In genomic region chr7:80630611-80631010, GRCh38 we compare ENCODE assay signal across 14 cellular contexts. TPM values are rescaled to one million over a fixed set of nuclear protein-coding genes. Genes with fewer than 3 reads are reported as not detected.
A peak's percentile ranks its signal among the peaks of the same experiment; 100 is the strongest.
DNase-seq lines count a peak whose midpoint lies in the region; ATAC-seq and TF ChIP-seq lines count a peak whose summit lies in the region.
"Had no signal": no experiment of that assay in that cellular context is flagged by ENCODE, and none has a peak within 500 bp of the region (broad histone marks: within the 10 kb centered on the region; RNA-seq: fewer than 3 reads in every experiment).

No MANE protein-coding gene starts in this region.

- in situ Hi-C loops in HAP-1 (cut with MboI; ENCODE audit: low sequenced_read_pairs) = no loop called here
- in situ Hi-C loops in mammary epithelial cell (cut with MboI; ENCODE audit: low sequenced_read_pairs in 2 of 2) = no loop called here

- no TSS peak for BruUV-seq in mammary epithelial cell (replicated peaks; lab: Mats Ljungman, UMichigan)

- CTCF ChIA-PET in mammary epithelial cell (lab: Charles Lee; ENCODE audit: low non-redundant PET) = no interaction called here
- CTCF ChIA-PET in CD8-positive, alpha-beta memory T cell (lab: Charles Lee) = no interaction called here

- POLR2A ChIA-PET in CD8-positive, alpha-beta memory T cell (lab: Charles Lee) = no interaction called here

- no peak overlapping the region for H3K27ac Mint-ChIP-seq in CD8-positive, alpha-beta memory T cell
- H3K27ac Mint-ChIP-seq: activated naive CD4-positive, alpha-beta T cell treated with anti-CD3 and anti-CD28 coated beads, Interleukin-2, amount 50 U/mL, for 72 hours had no signal

- H4K20me1 ChIP-seq in mammary epithelial cell (ENCODE audit: insufficient read depth, low read length) (no peaks in the 10 kb centered on the region), osteoblast (ENCODE audit: insufficient read depth, low read length) (no peaks in the 10 kb centered on the region)

- no peaks in the 10 kb centered on the region for H3K79me2 ChIP-seq in mammary epithelial cell (ENCODE audit: insufficient read depth, low read length)
- H3K79me2 ChIP-seq in osteoblast (ENCODE audit: insufficient read depth, low read length) = no peaks in the 10 kb centered on the region

- no peaks in the 10 kb centered on the region for H3K4me1 Mint-ChIP-seq in CD8-positive, alpha-beta memory T cell

- H3K27me3 ChIP-seq in HAP-1 (ENCODE audit: low read depth) (no peaks in the 10 kb centered on the region), mammary epithelial cell (ENCODE audit: insufficient read depth, low read length) (no peaks in the 10 kb centered on the region), osteoblast (ENCODE audit: insufficient read depth, low read length) (no peaks in the 10 kb centered on the region)
- H3K27me3 ChIP-seq in CD8-positive, alpha-beta memory T cell (ENCODE audit: insufficient read depth, low read length, poor library complexity, severe bottlenecking) = no peaks in the 10 kb centered on the region

- no peak for ATAC-seq in HG02798 (IDR thresholded peaks at IDR 0.05; ENCODE audit: poor library complexity, unreplicated experiment)
- ATAC-seq: activated naive CD4-positive, alpha-beta T cell treated with anti-CD3 and anti-CD28 coated beads, Interleukin-2, amount 50 U/mL, for 72 hours; sciatic nerve had no signal

- no peak overlapping the region for H2AFZ ChIP-seq in mammary epithelial cell (ENCODE audit: low read depth, low read length)
- H2AFZ ChIP-seq in osteoblast (ENCODE audit: low read length) = peak overlapping the region; percentile 40

- dilution Hi-C loops in mammary epithelial cell (cut with HindIII; ENCODE audit: low sequenced_read_pairs) = no loop called here

- no peak for TF ChIP-seq CTCF in mammary epithelial cell (conservative IDR thresholded peaks at IDR 0.05 in 1 of 2, IDR thresholded peaks at IDR 0.05 in 1 of 2; ENCODE audit: extremely low read depth in 1 of 2, insufficient read depth in 1 of 2, low read depth in 1 of 2, low read length in 2 of 2)
- TF ChIP-seq CTCF in osteoblast (IDR thresholded peaks at IDR 0.05; ENCODE audit: extremely low read depth, low read depth, low read length) = no peak

- intact Hi-C loops in mammary epithelial cell (cut with micrococcal nuclease) = no loop called here

- no peaks in the 10 kb centered on the region for H3K36me3 Mint-ChIP-seq in CD8-positive, alpha-beta memory T cell
- H3K36me3 Mint-ChIP-seq: activated naive CD4-positive, alpha-beta T cell treated with anti-CD3 and anti-CD28 coated beads, Interleukin-2, amount 50 U/mL, for 72 hours had no signal

- H3K27ac ChIP-seq in mammary epithelial cell (ENCODE audit: insufficient read depth, low read depth, low read length) = no peak overlapping the region
- H3K27ac ChIP-seq in osteoblast (ENCODE audit: low read depth, low read length) = no peak overlapping the region
- H3K27ac ChIP-seq in CD8-positive, alpha-beta memory T cell (ENCODE audit: low read depth, low read length) = no peak overlapping the region

- WGBS in mammary epithelial cell (ENCODE audit: low coverage, missing lambda C conversion rate) = 63% methylated on average over 4 of the region's 4 CpGs

- H3K36me3 ChIP-seq in HAP-1 (replicated peaks) (no peaks in the 10 kb centered on the region), mammary epithelial cell (ENCODE audit: insufficient read depth, low read length) (no peaks in the 10 kb centered on the region), osteoblast (ENCODE audit: insufficient read depth, low read length) (no peaks in the 10 kb centered on the region)
- no peaks in the 10 kb centered on the region for H3K36me3 ChIP-seq in CD8-positive, alpha-beta memory T cell (ENCODE audit: insufficient read depth, low read length)

- DNase-seq in HAP-1 (ENCODE audit: low spot score in 2 of 2) = peak; percentile 35 to 79
- DNase-seq in NCI-H2081 treated with DMSO at 0.1 percent for 48 hours (lab: John Stamatoyannopoulos, UW) = peak; percentile 35
- DNase-seq in mammary epithelial cell = peak; percentile 17
- no peak for DNase-seq in osteoblast (ENCODE audit: insufficient read length, low spot score, missing footprints)
- DNase-seq in CD8-positive, alpha-beta memory T cell = no peak
- no peak for DNase-seq in HK-2 (ENCODE audit: unreplicated experiment)
- no peak for DNase-seq in RPMI8226
- DNase-seq: NK-92 treated with Interleukin-12 subunit alpha and Interleukin-12 subunit beta, amount 100 ng/mL, for 24 hours had no signal

- H3K27me3 Mint-ChIP-seq in CD8-positive, alpha-beta memory T cell = no peaks in the 10 kb centered on the region

- H3K4me3 Mint-ChIP-seq in CD8-positive, alpha-beta memory T cell = no peak overlapping the region

- H3K9me3 ChIP-seq in HAP-1 (no peaks in the 10 kb centered on the region), mammary epithelial cell (replicated peaks; ENCODE audit: insufficient read depth, low read length) (no peaks in the 10 kb centered on the region), osteoblast (ENCODE audit: low read depth, low read length) (no peaks in the 10 kb centered on the region)
- H3K9me3 ChIP-seq in CD8-positive, alpha-beta memory T cell (ENCODE audit: low read length) = no peaks in the 10 kb centered on the region

- H3K9ac ChIP-seq in mammary epithelial cell (ENCODE audit: insufficient read depth, low read length) = no peak overlapping the region

- H3K4me1 ChIP-seq in HAP-1 (peaks cover 39% of the 10 kb centered on the region), mammary epithelial cell (ENCODE audit: insufficient read depth, low read length) (no peaks in the 10 kb centered on the region), osteoblast (ENCODE audit: insufficient read depth, low read length) (peaks cover 20% of the 10 kb centered on the region)
- H3K4me1 ChIP-seq in CD8-positive, alpha-beta memory T cell (ENCODE audit: insufficient read depth, low read length) = no peaks in the 10 kb centered on the region

- H3K4me2 ChIP-seq in mammary epithelial cell (ENCODE audit: insufficient read depth, low read depth, low read length) (no peak overlapping the region), osteoblast (ENCODE audit: insufficient read depth, low read length) (peak overlapping the region; percentile 57)

- H3K9me3 Mint-ChIP-seq in CD8-positive, alpha-beta memory T cell = peaks cover 0 to 6% (median 3%) of the 10 kb centered on the region in 5 donors

- H3K4me3 ChIP-seq in HAP-1 (peak overlapping the region; percentile 1), mammary epithelial cell (replicated peaks in 1 of 3; ENCODE audit: insufficient read depth in 1 of 3, low read depth in 2 of 3, low read length in 3 of 3) (no peak overlapping the region), osteoblast (ENCODE audit: insufficient read depth, low read length) (no peak overlapping the region)
- no peak overlapping the region for H3K4me3 ChIP-seq in CD8-positive, alpha-beta memory T cell (ENCODE audit: low read length)

RNA-seq across cellular contexts. Expression of gene CD36, which starts 7.8 kb away (rescaled TPM):
- total RNA-seq in mammary epithelial cell (under 1 TPM in 1 of 2 donors, not detected in 1; 0.50 TPM), osteoblast (22.8 and 39.8 TPM in 2 replicates)
- 0.10 TPM for polyA plus RNA-seq in mammary epithelial cell
- 0.10 TPM for polyA minus RNA-seq in mammary epithelial cell
- 1 to 10 TPM; 4.6 to 4.7 TPM for total RNA-seq in CD8-positive, alpha-beta memory T cell
- not detected for polyA plus RNA-seq in CD8-positive, alpha-beta memory T cell
- total RNA-seq: activated CD8-positive, alpha-beta memory T cell treated with anti-CD3 and anti-CD28 coated beads for 36 hours; activated naive CD4-positive, alpha-beta T cell treated with anti-CD3 and anti-CD28 coated beads, Interleukin-2, amount 50 U/mL, for 72 hours; HT1080; T-helper 2 cell treated with Interferon-gamma antibody and Interleukin-4, amounts not matched to agents 100 ng/mL and 5 ng/mL, for 36 hours had no signal

Comparison
In these comparisons a context has a peak if more than half of its experiments do, and no peak if none do; other contexts are left out.
1. DNase-seq: peak in HAP-1 (2 of 2), NCI-H2081 treated with DMSO at 0.1 percent for 48 hours (single experiment) and mammary epithelial cell (single experiment); none in osteoblast (single experiment), CD8-positive, alpha-beta memory T cell (0 of 5), HK-2 (single experiment) and RPMI8226 (single experiment).